ENCODE assay signal across 26 cellular contexts in the genomic region with DNA sequence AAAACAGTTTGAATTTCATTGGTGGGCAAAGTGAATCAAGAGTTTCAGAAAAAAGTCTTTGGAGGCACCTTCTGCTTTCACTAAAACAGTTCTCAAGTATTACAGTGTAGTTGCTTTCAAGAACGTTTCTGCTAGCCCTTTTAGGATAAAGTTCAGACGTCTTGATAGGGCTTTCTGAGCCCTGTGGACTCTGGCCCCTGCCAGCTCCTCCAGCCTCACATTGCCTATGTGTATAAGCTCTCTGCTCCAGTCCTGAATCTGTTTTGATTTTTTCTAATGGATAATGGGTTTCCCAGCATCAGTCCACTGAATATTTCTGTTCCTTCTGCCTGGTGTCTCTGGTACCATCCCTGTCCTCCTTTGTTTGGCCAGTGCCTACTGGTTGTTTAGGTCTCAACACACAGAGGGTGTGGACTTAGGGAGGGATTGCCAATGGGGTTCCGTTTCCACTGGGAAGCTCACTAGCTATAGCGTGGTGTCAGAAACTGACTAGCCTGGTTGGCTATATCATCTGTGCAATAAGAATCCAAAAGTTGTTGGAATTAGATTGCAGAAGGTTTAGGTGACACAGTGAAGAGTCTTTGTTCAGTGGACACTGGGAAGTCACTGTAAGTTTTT. TPM values are rescaled to one million over a fixed set of nuclear protein-coding genes. Genes with fewer than 3 reads are reported as not detected.
DNase-seq lines count a peak whose midpoint lies in the region; ATAC-seq, FAIRE-seq and TF ChIP-seq lines count a peak whose summit lies in the region.
"Had no signal": no experiment of that assay in that cellular context is flagged by ENCODE, and none has a peak within 500 bp of the region (broad histone marks: within the 10 kb centered on the region; RNA-seq: fewer than 3 reads in every experiment).

No MANE protein-coding gene starts in this region.

- POLR2A ChIA-PET in CD8-positive, alpha-beta T cell (lab: Charles Lee): interaction anchor here (1.1 to 5.4 kb wide), 5 partner anchors 12 to 68 kb away, joined by 3 to 71 read pairs (median 9); partner anchors contain the start of gene ARHGAP26

- TF ChIP-seq POLR2A in right lobe of liver (IDR thresholded peaks at IDR 0.05) (no peak), H54 (IDR thresholded peaks at IDR 0.05; ENCODE audit: low read depth, low read length) (no peak)

- no peak for ATAC-seq in CD8-positive, alpha-beta T cell
- no peak for ATAC-seq in central memory CD8-positive, alpha-beta T cell (replicated peaks; ENCODE audit: extremely low read depth, poor library complexity, severe bottlenecking)
- peak; percentile 26 to 65 (median 54) for ATAC-seq in right lobe of liver
- no peak for ATAC-seq in stimulated activated effector memory CD8-positive, alpha-beta T cell treated with anti-CD3 and anti-CD28 coated beads, Interleukin-12 subunit alpha, Interleukin-12 subunit beta, amount 100 ng/mL, for 72 hours
- ATAC-seq: gastrocnemius medialis; stimulated activated memory B cell treated with anti-CD40 and anti-IgM and Interleukin-4, amounts not matched to agents 10 μg/mL and 1 μg/mL and 100 μg/mL, for 72 hours had no signal

- H3K36me3 Mint-ChIP-seq in CD8-positive, alpha-beta T cell: peaks cover 6% of the 10 kb centered on the region
- H3K36me3 Mint-ChIP-seq in central memory CD8-positive, alpha-beta T cell (ENCODE audit: insufficient read depth): peaks cover 15% of the 10 kb centered on the region
- peaks cover 10% of the 10 kb centered on the region for H3K36me3 Mint-ChIP-seq in stimulated activated effector memory CD8-positive, alpha-beta T cell treated with anti-CD3 and anti-CD28 coated beads, Interleukin-12 subunit alpha, Interleukin-12 subunit beta, amount 100 ng/mL, for 72 hours
- H3K36me3 Mint-ChIP-seq: stimulated activated memory B cell treated with anti-CD40 and anti-IgM and Interleukin-4, amounts not matched to agents 10 μg/mL and 1 μg/mL and 100 μg/mL, for 72 hours had no signal

- TF ChIP-seq CTCF in CD8-positive, alpha-beta T cell (IDR thresholded peaks at IDR 0.05): no peak
- TF ChIP-seq CTCF in right lobe of liver (IDR thresholded peaks at IDR 0.05): no peak

- no peak for FAIRE-seq in H54 (lab: Jason Lieb, UNC)
- FAIRE-seq: colon, GM18507, keratinocyte had no signal

- no peaks in the 10 kb centered on the region for H3K36me3 ChIP-seq in CD8-positive, alpha-beta T cell (ENCODE audit: insufficient read depth, low read length)
- no peaks in the 10 kb centered on the region for H3K36me3 ChIP-seq in right lobe of liver
- H3K36me3 ChIP-seq: breast epithelium, esophagus squamous epithelium, gastrocnemius medialis, HAP-1, uterus had no signal

- intact Hi-C loops in CD8-positive, alpha-beta T cell (cut with DNase I, micrococcal nuclease): loop anchor here in 1 of 2 experiments (1.0 kb wide), 1 partner anchor 9 kb away; no protein-coding TSS in a partner anchor
- intact Hi-C loops in right lobe of liver (cut with DNase I): no loop called here

- H3K4me1 ChIP-seq in CD8-positive, alpha-beta T cell (ENCODE audit: insufficient read depth, low read length): peaks cover 64% of the 10 kb centered on the region
- peaks cover 0 to 20% (median 3%) of the 10 kb centered on the region in 4 donors for H3K4me1 ChIP-seq in right lobe of liver
- H3K4me1 ChIP-seq: breast epithelium, gastrocnemius medialis, HAP-1, uterus had no signal

- DNase-seq in CD8-positive, alpha-beta T cell: no peak
- no peak for DNase-seq in central memory CD8-positive, alpha-beta T cell (ENCODE audit: low spot score in 2 of 2)
- no peak for DNase-seq in right lobe of liver
- no peak for DNase-seq in stimulated activated effector memory CD8-positive, alpha-beta T cell treated with anti-CD3 and anti-CD28 coated beads, Interleukin-12 subunit alpha, Interleukin-12 subunit beta, amount 100 ng/mL, for 72 hours (ENCODE audit: low spot score in 2 of 2)
- no peak for DNase-seq in SKM-1 (lab: John Stamatoyannopoulos, UW; ENCODE audit: unreplicated experiment)
- DNase-seq in H54 (ENCODE audit: insufficient read length, low spot score): no peak
- DNase-seq in stimulated activated naive CD4-positive, alpha-beta T cell treated with Interleukin-2 at 50 U/mL for 16 hours (lab: John Stamatoyannopoulos, UW): no peak
- DNase-seq: activated CD4-positive, alpha-beta T cell treated with anti-CD3 and anti-CD28 coated beads for 1 hour; activated naive CD4-positive, alpha-beta T cell treated with Interleukin-2 at 50 U/mL for 16 hours; activated T-cell treated with anti-CD3 and anti-CD28 coated beads, Interleukin-2, amount 50 U/mL, for 1 hour; amniotic stem cell; esophagus squamous epithelium; gastrocnemius medialis; GF-D8; mammary epithelial cell; NCI-H187; NCI-H526 treated with DMSO at 0.1 percent for 48 hours; stimulated activated CD4-positive, alpha-beta T cell treated with anti-CD3 and anti-CD28 coated beads, Interleukin-2, amount 100 ng/mL, for 48 hours; uterus had no signal

- H3K4me3 Mint-ChIP-seq in CD8-positive, alpha-beta T cell: no peak overlapping the region
- H3K4me3 Mint-ChIP-seq in central memory CD8-positive, alpha-beta T cell: peak overlapping the region; percentile 65
- H3K4me3 Mint-ChIP-seq in stimulated activated effector memory CD8-positive, alpha-beta T cell treated with anti-CD3 and anti-CD28 coated beads, Interleukin-12 subunit alpha, Interleukin-12 subunit beta, amount 100 ng/mL, for 72 hours: no peak overlapping the region
- H3K4me3 Mint-ChIP-seq: stimulated activated memory B cell treated with anti-CD40 and anti-IgM and Interleukin-4, amounts not matched to agents 10 μg/mL and 1 μg/mL and 100 μg/mL, for 72 hours; T-helper 1 cell treated with Interleukin-12 subunit alpha and Interleukin-12 subunit beta and Interleukin-4 antibody, amounts not matched to agents 30 μg/mL and 1 μg/mL, for 36 hours had no signal

- 62% methylated on average over 4 of the region's 4 CpGs for WGBS in right lobe of liver (ENCODE audit: insufficient coverage, low coverage, low lambda C conversion rate, missing lambda C conversion rate)

- CTCF ChIA-PET in CD8-positive, alpha-beta T cell (lab: Charles Lee): interaction anchor here (1.2 to 5.4 kb wide), 8 partner anchors 10 to 84 kb away, joined by 4 to 57 read pairs (median 7); partner anchors contain the start of gene ARHGAP26

- peak overlapping the region; percentile 92 for H3K27ac Mint-ChIP-seq in CD8-positive, alpha-beta T cell
- peak overlapping the region; percentile 98 for H3K27ac Mint-ChIP-seq in central memory CD8-positive, alpha-beta T cell (ENCODE audit: low read depth)
- peak overlapping the region; percentile 78 for H3K27ac Mint-ChIP-seq in stimulated activated effector memory CD8-positive, alpha-beta T cell treated with anti-CD3 and anti-CD28 coated beads, Interleukin-12 subunit alpha, Interleukin-12 subunit beta, amount 100 ng/mL, for 72 hours

- H3K27me3 Mint-ChIP-seq in CD8-positive, alpha-beta T cell (ENCODE audit: low read depth): no peaks in the 10 kb centered on the region
- no peaks in the 10 kb centered on the region for H3K27me3 Mint-ChIP-seq in central memory CD8-positive, alpha-beta T cell
- H3K27me3 Mint-ChIP-seq: stimulated activated memory B cell treated with anti-CD40 and anti-IgM and Interleukin-4, amounts not matched to agents 10 μg/mL and 1 μg/mL and 100 μg/mL, for 72 hours had no signal

- H3K27me3 ChIP-seq in CD8-positive, alpha-beta T cell (ENCODE audit: insufficient read depth, low read length): no peaks in the 10 kb centered on the region
- no peaks in the 10 kb centered on the region for H3K27me3 ChIP-seq in right lobe of liver
- H3K27me3 ChIP-seq: breast epithelium, esophagus squamous epithelium, gastrocnemius medialis, uterus had no signal

- no peak overlapping the region for H3K4me3 ChIP-seq in CD8-positive, alpha-beta T cell (ENCODE audit: low read depth, low read length)
- no peak overlapping the region for H3K4me3 ChIP-seq in right lobe of liver
- H3K4me3 ChIP-seq: breast epithelium, esophagus squamous epithelium, gastrocnemius medialis, HAP-1, uterus had no signal

- no peaks in the 10 kb centered on the region for H3K9me3 ChIP-seq in CD8-positive, alpha-beta T cell (ENCODE audit: low read length)
- no peaks in the 10 kb centered on the region for H3K9me3 ChIP-seq in right lobe of liver
- H3K9me3 ChIP-seq: breast epithelium, esophagus squamous epithelium, gastrocnemius medialis, HAP-1, uterus had no signal

- H3K9me3 Mint-ChIP-seq in CD8-positive, alpha-beta T cell: no peaks in the 10 kb centered on the region
- no peaks in the 10 kb centered on the region for H3K9me3 Mint-ChIP-seq in central memory CD8-positive, alpha-beta T cell
- no peaks in the 10 kb centered on the region for H3K9me3 Mint-ChIP-seq in stimulated activated effector memory CD8-positive, alpha-beta T cell treated with anti-CD3 and anti-CD28 coated beads, Interleukin-12 subunit alpha, Interleukin-12 subunit beta, amount 100 ng/mL, for 72 hours
- H3K9me3 Mint-ChIP-seq: stimulated activated memory B cell treated with anti-CD40 and anti-IgM and Interleukin-4, amounts not matched to agents 10 μg/mL and 1 μg/mL and 100 μg/mL, for 72 hours; T-helper 1 cell treated with Interleukin-12 subunit alpha and Interleukin-12 subunit beta and Interleukin-4 antibody, amounts not matched to agents 30 μg/mL and 1 μg/mL, for 36 hours had no signal

- no peak overlapping the region for H3K27ac ChIP-seq in CD8-positive, alpha-beta T cell (ENCODE audit: low read depth, low read length)
- H3K27ac ChIP-seq in right lobe of liver: no peak overlapping the region
- H3K27ac ChIP-seq: breast epithelium, esophagus squamous epithelium, gastrocnemius medialis, uterus had no signal

- peaks cover 81% of the 10 kb centered on the region for H3K4me1 Mint-ChIP-seq in CD8-positive, alpha-beta T cell (ENCODE audit: low read depth)
- peaks cover 75% of the 10 kb centered on the region for H3K4me1 Mint-ChIP-seq in central memory CD8-positive, alpha-beta T cell
- peaks cover 85% of the 10 kb centered on the region for H3K4me1 Mint-ChIP-seq in stimulated activated effector memory CD8-positive, alpha-beta T cell treated with anti-CD3 and anti-CD28 coated beads, Interleukin-12 subunit alpha, Interleukin-12 subunit beta, amount 100 ng/mL, for 72 hours

RNA-seq across cellular contexts. Expression of gene ARHGAP26, which starts 26.4 kb away (rescaled TPM):
- 10 to 100 TPM; 46.0 to 46.6 TPM for total RNA-seq in CD8-positive, alpha-beta T cell
- 10 to 100 TPM in 2 of 6 experiments, 1 to 10 TPM in 4; 6.7 to 14.5 (median 8.3) TPM for total RNA-seq in right lobe of liver

Comparison
In these comparisons a context has a peak if more than half of its experiments do, and no peak if none do; other contexts are left out.
1. ATAC-seq: peak in right lobe of liver (4 of 4); none in CD8-positive, alpha-beta T cell (single experiment), central memory CD8-positive, alpha-beta T cell (single experiment) and stimulated activated effector memory CD8-positive, alpha-beta T cell treated with anti-CD3 and anti-CD28 coated beads, Interleukin-12 subunit alpha, Interleukin-12 subunit beta, amount 100 ng/mL, for 72 hours (single experiment).
2. Peak in every context shown above with its lines, with median percentiles within 50 percentile points of each other: H3K27ac Mint-ChIP-seq.